In the genomic region with DNA sequence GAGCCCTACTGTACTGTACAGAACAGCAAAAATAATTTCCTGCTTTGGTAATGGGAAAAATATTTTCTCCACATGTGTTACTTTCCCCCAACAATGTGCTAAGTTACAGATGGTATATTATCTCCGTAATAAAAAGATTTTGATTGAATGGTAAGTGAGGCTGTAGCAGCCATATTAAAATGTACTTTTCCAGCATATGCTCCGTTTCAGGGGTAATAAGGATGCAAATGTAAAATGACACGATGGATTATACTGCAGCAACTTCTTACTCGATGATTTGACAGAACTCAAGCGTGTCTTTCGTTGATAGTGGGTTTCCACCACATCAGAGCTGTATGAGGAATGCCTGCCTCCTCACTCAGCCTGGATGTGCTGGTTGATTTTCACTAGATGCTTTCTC, we compare ENCODE assay signal across 19 cellular contexts. TPM values are rescaled to one million over a fixed set of nuclear protein-coding genes. Genes with fewer than 3 reads are reported as not detected.
DNase-seq lines count a peak whose midpoint lies in the region; ATAC-seq, FAIRE-seq and TF ChIP-seq lines count a peak whose summit lies in the region.
"Had no signal": no experiment of that assay in that cellular context is flagged by ENCODE, and none has a peak within 500 bp of the region (broad histone marks: within the 10 kb centered on the region; RNA-seq: fewer than 3 reads in every experiment).

No MANE protein-coding gene starts in this region.

- BruUV-seq in HepG2 (replicated peaks; lab: Mats Ljungman, UMichigan) = no TSS peak

- no peak for FAIRE-seq in HepG2 (lab: Jason Lieb, UNC)
- FAIRE-seq: G401.6, GM12891 had no signal

- no peak for TF ChIP-seq POLR2A in HepG2 (IDR thresholded peaks at IDR 0.05; ENCODE audit: insufficient read depth in 1 of 2, low read depth in 2 of 2, low read length in 2 of 2)
- no peak for TF ChIP-seq POLR2A in right lobe of liver (IDR thresholded peaks at IDR 0.05)

- TF ChIP-seq RAD21 in HepG2 (CRISPR knock-in tag; IDR thresholded peaks at IDR 0.05) = no peak

- H2AFZ ChIP-seq in HepG2 (ENCODE audit: low read length) = no peak overlapping the region
- H2AFZ ChIP-seq: GM23248 had no signal

- ATAC-seq in HepG2 = no peak
- ATAC-seq in right lobe of liver = no peak
- no peak for ATAC-seq in psoas muscle
- ATAC-seq in HG03025 (IDR thresholded peaks at IDR 0.05; ENCODE audit: low FRiP score, unreplicated experiment) = no peak
- no peak for ATAC-seq in GM21717 (IDR thresholded peaks at IDR 0.05; ENCODE audit: unreplicated experiment)

- 35% methylated on average over 6 of the region's 6 CpGs for WGBS in HepG2 (ENCODE audit: low lambda C conversion rate)
- 82% methylated on average over 6 of the region's 6 CpGs for WGBS in right lobe of liver (ENCODE audit: insufficient coverage, low coverage, low lambda C conversion rate, missing lambda C conversion rate)
- 40 to 62% (median 51%) methylated on average over 6 of the region's 6 CpGs for WGBS in psoas muscle, 3 donors

- H3K9me3 ChIP-seq in HepG2 (ENCODE audit: low read length) (no peaks in the 10 kb centered on the region), right lobe of liver (no peaks in the 10 kb centered on the region), psoas muscle (no peaks in the 10 kb centered on the region)
- H3K9me3 ChIP-seq: BLaER1, Caco-2 had no signal

- TF ChIP-seq EP300 in HepG2 (IDR thresholded peaks at IDR 0.05; ENCODE audit: low read depth in 2 of 2, low read length in 2 of 2) (no peak), HepG2 (CRISPR knock-in tag; IDR thresholded peaks at IDR 0.05; ENCODE audit: borderline replicate concordance) (no peak)

- in situ Hi-C loops in HepG2 (cut with HindIII; ENCODE audit: extremely low pct_ligation_motif_present, low pct_unique_long_range_greater_than_20kb) = no loop called here

- H3K27ac ChIP-seq in HepG2 (ENCODE audit: extremely low read length, insufficient read depth, low read length) (no peak overlapping the region), right lobe of liver (no peak overlapping the region), psoas muscle (peak overlapping the region; percentile 90)
- H3K27ac ChIP-seq: BLaER1, GM23248 had no signal

- POLR2A ChIA-PET in HepG2 (lab: Yijun Ruan, JAX) = no interaction called here

- no peaks in the 10 kb centered on the region for H3K79me2 ChIP-seq in HepG2 (ENCODE audit: insufficient read depth, low read length)

- no peak overlapping the region for H3K4me2 ChIP-seq in HepG2 (ENCODE audit: low read depth, low read length)
- H3K4me2 ChIP-seq: BLaER1 had no signal

- TF ChIP-seq CTCF in HepG2 (CRISPR knock-in tag; IDR thresholded peaks at IDR 0.05) (no peak), right lobe of liver (IDR thresholded peaks at IDR 0.05) (no peak), psoas muscle (IDR thresholded peaks at IDR 0.05) (no peak), foreskin fibroblast (IDR thresholded peaks at IDR 0.05; ENCODE audit: low read depth, low read length) (no peak)

- CTCF ChIA-PET in HepG2 (lab: Yijun Ruan, JAX; ENCODE audit: low intra/inter-chr PET ratio, low total read pairs) = no interaction called here

- no peak overlapping the region for H3K9ac ChIP-seq in HepG2 (ENCODE audit: insufficient read depth, low read depth, low read length)
- H3K9ac ChIP-seq: BLaER1, GM23248 had no signal

- H3K36me3 ChIP-seq in HepG2 (replicated peaks in 1 of 2; ENCODE audit: control insufficient read depth in 1 of 2, insufficient read depth in 2 of 2, low read length in 2 of 2) (no peaks in the 10 kb centered on the region), right lobe of liver (no peaks in the 10 kb centered on the region), psoas muscle (ENCODE audit: insufficient read depth in 1 of 2, low read depth in 1 of 2) (no peaks in the 10 kb centered on the region)
- H3K36me3 ChIP-seq: BLaER1 had no signal

- DNase-seq in HepG2 (ENCODE audit: low spot score) (no peak), right lobe of liver (no peak), fibroblast of peridontal ligament (ENCODE audit: extremely low read depth) (peak; percentile 27), psoas muscle (no peak), foreskin fibroblast (no peak)
- DNase-seq: 8988T; AML-193; Caco-2; CD8-positive, alpha-beta memory T cell; DMS79; EL; GM23248; H7; IMR-90 had no signal

- intact Hi-C loops in HepG2 (cut with micrococcal nuclease; ENCODE audit: unreplicated experiment) = no loop called here
- intact Hi-C loops in right lobe of liver (cut with DNase I) = no loop called here
- intact Hi-C loops in psoas muscle (cut with DNase I) = loop anchor here (5.0 kb wide), 1 partner anchor 43 kb away; no protein-coding TSS in a partner anchor

- H3K27me3 ChIP-seq in HepG2 (ENCODE audit: control insufficient read depth in 1 of 2, insufficient read depth in 2 of 2, low read length in 2 of 2) (no peaks in the 10 kb centered on the region), right lobe of liver (no peaks in the 10 kb centered on the region), psoas muscle (ENCODE audit: insufficient read depth in 3 of 3, low read length in 2 of 3) (no peaks in the 10 kb centered on the region)
- H3K27me3 ChIP-seq: BLaER1 had no signal

- H3K4me3 ChIP-seq in HepG2 (replicated peaks in 1 of 3; ENCODE audit: insufficient read depth in 1 of 3, low read depth in 2 of 3, low read length in 3 of 3) (no peak overlapping the region), right lobe of liver (no peak overlapping the region), psoas muscle (no peak overlapping the region), foreskin fibroblast (ENCODE audit: low read depth in 1 of 2, low read length in 2 of 2) (no peak overlapping the region)
- H3K4me3 ChIP-seq: BLaER1, GM23248 had no signal

- H3K4me1 ChIP-seq in HepG2 (ENCODE audit: insufficient read depth, low read length) (no peaks in the 10 kb centered on the region), right lobe of liver (peaks cover 0 to 5% (median 0%) of the 10 kb centered on the region in 4 donors), psoas muscle (peaks cover 65% of the 10 kb centered on the region)
- H3K4me1 ChIP-seq: BLaER1, Caco-2 had no signal

- no peaks in the 10 kb centered on the region for H4K20me1 ChIP-seq in HepG2 (ENCODE audit: insufficient read depth, low read length)
- H4K20me1 ChIP-seq: BLaER1 had no signal

TF ChIP-seq in HepG2, 621 proteins besides CTCF, POLR2A, EP300 and RAD21:
- no peak for TF ChIP-seq DR1 (CRISPR knock-in tag; IDR thresholded peaks at IDR 0.05)
- TF ChIP-seq, protein P1, sequence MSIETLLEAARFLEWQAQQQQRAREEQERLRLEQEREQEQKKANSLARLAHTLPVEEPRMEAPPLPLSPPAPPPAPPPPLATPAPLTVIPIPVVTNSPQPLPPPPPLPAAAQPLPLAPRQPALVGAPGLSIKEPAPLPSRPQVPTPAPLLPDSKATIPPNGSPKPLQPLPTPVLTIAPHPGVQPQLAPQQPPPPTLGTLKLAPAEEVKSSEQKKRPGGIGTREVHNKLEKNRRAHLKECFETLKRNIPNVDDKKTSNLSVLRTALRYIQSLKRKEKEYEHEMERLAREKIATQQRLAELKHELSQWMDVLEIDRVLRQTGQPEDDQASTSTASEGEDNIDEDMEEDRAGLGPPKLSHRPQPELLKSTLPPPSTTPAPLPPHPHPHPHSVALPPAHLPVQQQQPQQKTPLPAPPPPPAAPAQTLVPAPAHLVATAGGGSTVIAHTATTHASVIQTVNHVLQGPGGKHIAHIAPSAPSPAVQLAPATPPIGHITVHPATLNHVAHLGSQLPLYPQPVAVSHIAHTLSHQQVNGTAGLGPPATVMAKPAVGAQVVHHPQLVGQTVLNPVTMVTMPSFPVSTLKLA (IDR thresholded peaks at IDR 0.05) = peak; percentile 84
TF ChIP-seq in HepG2: peak in this region for 1.

RNA-seq across cellular contexts. Expression of a gene that starts 50.5 kb away (rescaled TPM):
- 0.10 and 0.11 TPM in 2 replicates for total RNA-seq in HepG2 (2016; rRNA removed; fragmentation: Illumina TruSeq; extraction: Trizol)
- total RNA-seq in HepG2 (2016; cell fraction: cytosol; rRNA removed; fragmentation: Illumina TruSeq; extraction: Trizol; ENCODE audit: low read depth) = 0.10 TPM in 1 of 2 replicates, not detected in the other
- total RNA-seq in HepG2 (2016; cell fraction: insoluble cytoplasmic fraction; rRNA removed; fragmentation: Illumina TruSeq; extraction: Trizol) = 0.04 and 0.12 TPM in 2 replicates
- 0.06 TPM in 1 of 2 replicates, not detected in the other for total RNA-seq in HepG2 (2016; cell fraction: membrane; rRNA removed; fragmentation: Illumina TruSeq; extraction: Trizol)
- not detected in 2 replicates for total RNA-seq in HepG2 (2016; cell fraction: nucleus; rRNA removed; fragmentation: Illumina TruSeq; extraction: Trizol)
- 0.01 and 0.03 TPM in 2 replicates for polyA plus RNA-seq in HepG2 (2011; rRNA removed)
- 0.03 TPM in 2 replicates for polyA plus RNA-seq in HepG2 (2011; cell fraction: cytosol; rRNA removed)
- polyA plus RNA-seq in HepG2 (2011; cell fraction: nucleus; rRNA removed) = not detected in 2 replicates
- polyA plus RNA-seq in HepG2 (2012) = 0.07 TPM in 1 of 2 replicates, not detected in the other
- polyA plus RNA-seq in HepG2 (2016; cell fraction: cytosol; fragmentation: Illumina TruSeq; extraction: Trizol; ENCODE audit: low read depth) = 0.03 TPM in 1 of 2 replicates, not detected in the other
- 0.09 and 0.12 TPM in 2 replicates for polyA plus RNA-seq in HepG2 (2016; cell fraction: insoluble cytoplasmic fraction; fragmentation: Illumina TruSeq; extraction: Trizol; ENCODE audit: low read depth)
- polyA plus RNA-seq in HepG2 (2016; cell fraction: membrane; fragmentation: Illumina TruSeq; extraction: Trizol; ENCODE audit: low read depth) = 0.05 TPM in 1 of 2 replicates, not detected in the other
- polyA plus RNA-seq in HepG2 (2016; cell fraction: nucleus; fragmentation: Illumina TruSeq; extraction: Trizol; ENCODE audit: insufficient read depth, low read depth) = 0.14 and 0.20 TPM in 2 replicates
- polyA minus RNA-seq in HepG2 (2011; rRNA and poly(A)+ RNA removed; ENCODE audit: low replicate concordance) = 4.1 TPM in 1 of 2 replicates, not detected in the other
- not detected in 2 replicates for polyA minus RNA-seq in HepG2 (2011; cell fraction: cytosol; rRNA and poly(A)+ RNA removed)
- polyA minus RNA-seq in HepG2 (2011; cell fraction: nucleus; rRNA and poly(A)+ RNA removed) = 0.12 TPM in 1 of 2 replicates, not detected in the other
- total RNA-seq in right lobe of liver = 1 to 10 TPM; 2.4 to 4.1 (median 3.1) TPM
- total RNA-seq in psoas muscle = 100 to 1,000 TPM in 1 of 4 donors, 10 to 100 TPM in 3; 29.8 to 147 (median 44.4) TPM
- 10 to 100 TPM; 11.4 to 36.4 (median 18.2) TPM for polyA plus RNA-seq in psoas muscle

Comparison
In these comparisons a context has a peak if more than half of its experiments do, and no peak if none do; other contexts are left out.
1. RNA of a gene that starts 50.5 kb away (total RNA-seq): 29.8 to 147 TPM in psoas muscle; 2.4 to 4.1 TPM in right lobe of liver and 0.04 to 0.12 TPM in HepG2; every median in the first group is over 4 times any median in the second.
2. intact Hi-C loops: an anchor here in psoas muscle (5.0 kb wide); none called in HepG2 and right lobe of liver.